8 cellular contexts compared by ENCODE assay signal in genomic region chr1:48236716-48237470, GRCh38. TPM values are rescaled to one million over a fixed set of nuclear protein-coding genes. Genes with fewer than 3 reads are reported as not detected.
DNase-seq lines count a peak whose midpoint lies in the region; ATAC-seq and TF ChIP-seq lines count a peak whose summit lies in the region.

No MANE protein-coding gene starts in this region.

- DNase-seq in natural killer cell (no peak), NCI-H524 treated with DMSO at 0.1 percent for 48 hours (lab: John Stamatoyannopoulos, UW) (peak; percentile 4), ecto neural progenitor cell (ENCODE audit: low spot score) (peak; percentile 56), medulla oblongata (ENCODE audit: extremely low spot score) (peak; percentile 39)
- DNase-seq in natural killer cell treated with Interleukin-12 subunit alpha and Interleukin-12 subunit beta and Interleukin-15 and Interleukin-18, amount 100 ng/mL, for 72 hours (ENCODE audit: low spot score) = no peak
- no peak for DNase-seq in stimulated activated CD4-positive, alpha-beta T cell treated with anti-CD3 and anti-CD28 coated beads, Interleukin-15, amount 100 ng/mL, for 24 hours
- DNase-seq in activated CD4-positive, alpha-beta T cell treated with anti-CD3 and anti-CD28 coated beads, Interleukin-2, amount 50 U/mL, for 1 hour = no peak

- no peaks in the 10 kb centered on the region for H3K9me3 Mint-ChIP-seq in natural killer cell
- no peaks in the 10 kb centered on the region for H3K9me3 Mint-ChIP-seq in natural killer cell treated with Interleukin-12 subunit alpha and Interleukin-12 subunit beta and Interleukin-15 and Interleukin-18, amount 100 ng/mL, for 72 hours

- no peaks in the 10 kb centered on the region for H3K36me3 Mint-ChIP-seq in natural killer cell
- H3K36me3 Mint-ChIP-seq in natural killer cell treated with Interleukin-12 subunit alpha and Interleukin-12 subunit beta and Interleukin-15 and Interleukin-18, amount 100 ng/mL, for 72 hours = no peaks in the 10 kb centered on the region

- no peaks in the 10 kb centered on the region for H3K27me3 Mint-ChIP-seq in natural killer cell (ENCODE audit: low read depth in 2 of 2)
- peaks cover 0 to 7% of the 10 kb centered on the region in 2 donors for H3K27me3 Mint-ChIP-seq in natural killer cell treated with Interleukin-12 subunit alpha and Interleukin-12 subunit beta and Interleukin-15 and Interleukin-18, amount 100 ng/mL, for 72 hours

- intact Hi-C loops in natural killer cell (cut with micrococcal nuclease) = loop anchor here (1.0 to 2.0 kb wide), 3 partner anchors 128 to 240 kb away; partner anchors contain the start of gene TRABD2B

- TF ChIP-seq CTCF in natural killer cell (IDR thresholded peaks at IDR 0.05) = peak; percentile 80

- ATAC-seq in natural killer cell (peak; percentile 65 to 86 (median 70)), HG02870 (IDR thresholded peaks at IDR 0.05; ENCODE audit: unreplicated experiment) (peak; percentile 53)
- ATAC-seq in natural killer cell treated with Interleukin-12 subunit alpha and Interleukin-12 subunit beta and Interleukin-15 and Interleukin-18, amount 100 ng/mL, for 72 hours = no peak

- H3K27ac Mint-ChIP-seq in natural killer cell = no peak overlapping the region
- H3K27ac Mint-ChIP-seq in natural killer cell treated with Interleukin-12 subunit alpha and Interleukin-12 subunit beta and Interleukin-15 and Interleukin-18, amount 100 ng/mL, for 72 hours = no peak overlapping the region

- H3K4me3 Mint-ChIP-seq in natural killer cell = no peak overlapping the region
- H3K4me3 Mint-ChIP-seq in natural killer cell treated with Interleukin-12 subunit alpha and Interleukin-12 subunit beta and Interleukin-15 and Interleukin-18, amount 100 ng/mL, for 72 hours = no peak overlapping the region

- H3K4me1 Mint-ChIP-seq in natural killer cell = no peaks in the 10 kb centered on the region
- H3K4me1 Mint-ChIP-seq in natural killer cell treated with Interleukin-12 subunit alpha and Interleukin-12 subunit beta and Interleukin-15 and Interleukin-18, amount 100 ng/mL, for 72 hours (ENCODE audit: low read depth in 2 of 2) = peaks cover 0 to 5% of the 10 kb centered on the region in 2 donors

RNA-seq across cellular contexts. Expression of gene SLC5A9, which starts 14.4 kb away (rescaled TPM):
- not detected for total RNA-seq in natural killer cell
- not detected for total RNA-seq in natural killer cell treated with Interleukin-12 subunit alpha and Interleukin-12 subunit beta and Interleukin-15 and Interleukin-18, amount 100 ng/mL, for 72 hours

Comparison
In these comparisons a context has a peak if more than half of its experiments do, and no peak if none do; other contexts are left out.
1. ATAC-seq: peak in natural killer cell (3 of 3) and HG02870 (single experiment); none in natural killer cell treated with Interleukin-12 subunit alpha and Interleukin-12 subunit beta and Interleukin-15 and Interleukin-18, amount 100 ng/mL, for 72 hours (0 of 2).
2. DNase-seq: peak in NCI-H524 treated with DMSO at 0.1 percent for 48 hours (single experiment), ecto neural progenitor cell (single experiment) and medulla oblongata (single experiment); none in natural killer cell (single experiment), natural killer cell treated with Interleukin-12 subunit alpha and Interleukin-12 subunit beta and Interleukin-15 and Interleukin-18, amount 100 ng/mL, for 72 hours (single experiment), stimulated activated CD4-positive, alpha-beta T cell treated with anti-CD3 and anti-CD28 coated beads, Interleukin-15, amount 100 ng/mL, for 24 hours (single experiment) and activated CD4-positive, alpha-beta T cell treated with anti-CD3 and anti-CD28 coated beads, Interleukin-2, amount 50 U/mL, for 1 hour (single experiment).